Comparison of ENCODE assay signal across 9 cellular contexts in the genomic region with DNA sequence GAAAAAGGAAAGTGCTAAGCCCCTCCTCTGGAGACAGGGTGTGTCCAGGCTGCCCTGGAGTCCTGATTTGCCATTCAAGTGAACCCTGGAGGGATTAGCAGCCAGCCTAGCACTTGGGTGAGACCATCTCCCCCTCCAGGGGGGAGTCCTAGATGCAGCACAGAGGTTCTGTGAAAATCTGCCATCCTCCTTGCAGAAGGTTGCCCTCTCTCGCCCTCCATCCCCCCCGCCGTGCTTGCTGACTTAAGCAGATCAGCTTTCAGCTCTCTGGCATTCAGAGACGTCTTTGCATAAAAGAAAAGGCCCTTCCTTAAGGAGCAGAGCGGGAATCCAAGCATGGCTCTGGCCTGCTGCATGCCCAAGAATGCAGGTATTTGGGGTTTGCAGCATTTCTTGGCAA.
A peak's percentile ranks its signal among the peaks of the same experiment; 100 is the strongest.
DNase-seq lines count a peak whose midpoint lies in the region; ATAC-seq and TF ChIP-seq lines count a peak whose summit lies in the region.
"Had no signal": no experiment of that assay in that cellular context is flagged by ENCODE, and none has a peak within 500 bp of the region (broad histone marks: within the 10 kb centered on the region; RNA-seq: fewer than 3 reads in every experiment).

No MANE protein-coding gene starts in this region.

- H3K36me3 ChIP-seq in BE2C, result no peaks in the 10 kb centered on the region
- no peaks in the 10 kb centered on the region for H3K36me3 ChIP-seq in WERI-Rb-1

- H3K36me3 Mint-ChIP-seq in activated naive CD4-positive, alpha-beta T cell treated with anti-CD3 and anti-CD28 coated beads, Interleukin-2, amount 50 U/mL, for 72 hours, result no peaks in the 10 kb centered on the region

- H3K9me3 ChIP-seq in BE2C (no peaks in the 10 kb centered on the region), WERI-Rb-1 (ENCODE audit: severe bottlenecking) (no peaks in the 10 kb centered on the region)

- ATAC-seq in GM19324 (IDR thresholded peaks at IDR 0.05; ENCODE audit: low FRiP score, unreplicated experiment), result no peak
- no peak for ATAC-seq in activated naive CD4-positive, alpha-beta T cell treated with anti-CD3 and anti-CD28 coated beads, Interleukin-2, amount 50 U/mL, for 72 hours

- peak overlapping the region; percentile 42 for H3K27ac ChIP-seq in WERI-Rb-1

- H3K27ac Mint-ChIP-seq in activated naive CD4-positive, alpha-beta T cell treated with anti-CD3 and anti-CD28 coated beads, Interleukin-2, amount 50 U/mL, for 72 hours, result no peak overlapping the region

- H3K4me1 ChIP-seq in BE2C, result no peaks in the 10 kb centered on the region

- DNase-seq in BE2C, result peak; percentile 8
- DNase-seq in NCI-H1092 (lab: John Stamatoyannopoulos, UW), result peak; percentile 64
- DNase-seq in WERI-Rb-1, result peak; percentile 91
- peak; percentile 31 for DNase-seq in iris pigment epithelial cell (ENCODE audit: low read depth)
- DNase-seq in RKO (ENCODE audit: low spot score), result no peak
- DNase-seq in NCI-H1694 treated with DMSO at 0.1 percent for 48 hours (lab: John Stamatoyannopoulos, UW), result no peak
- DNase-seq in activated naive CD4-positive, alpha-beta T cell treated with anti-CD3 and anti-CD28 coated beads, Interleukin-2, amount 50 U/mL, for 72 hours (ENCODE audit: low spot score in 2 of 2), result no peak
- DNase-seq: foreskin melanocyte had no signal

- no peak overlapping the region for H3K4me3 ChIP-seq in BE2C (ENCODE audit: low read depth, low read length)
- H3K4me3 ChIP-seq in WERI-Rb-1 (ENCODE audit: low read depth, low read length), result peak overlapping the region; percentile 7

- H3K9me3 Mint-ChIP-seq in activated naive CD4-positive, alpha-beta T cell treated with anti-CD3 and anti-CD28 coated beads, Interleukin-2, amount 50 U/mL, for 72 hours, result no peaks in the 10 kb centered on the region

- H3K27me3 ChIP-seq in BE2C (no peaks in the 10 kb centered on the region), WERI-Rb-1 (ENCODE audit: insufficient read depth, low read depth, severe bottlenecking) (no peaks in the 10 kb centered on the region)

- TF ChIP-seq CTCF in BE2C (IDR thresholded peaks at IDR 0.05; ENCODE audit: low read depth, low read length), result no peak
- TF ChIP-seq CTCF in WERI-Rb-1 (IDR thresholded peaks at IDR 0.05; ENCODE audit: low read depth, low read length), result no peak

Comparison
In these comparisons a context has a peak if more than half of its experiments do, and no peak if none do; other contexts are left out.
1. DNase-seq: peak in BE2C (single experiment), NCI-H1092 (single experiment), WERI-Rb-1 (single experiment) and iris pigment epithelial cell (single experiment); none in RKO (single experiment), NCI-H1694 treated with DMSO at 0.1 percent for 48 hours (single experiment) and activated naive CD4-positive, alpha-beta T cell treated with anti-CD3 and anti-CD28 coated beads, Interleukin-2, amount 50 U/mL, for 72 hours (0 of 2).